ENCODE assay signal across 8 cellular contexts in genomic region chr6:28349892-28350737, GRCh38. TPM values are rescaled to one million over a fixed set of nuclear protein-coding genes. Genes with fewer than 3 reads are reported as not detected.
DNase-seq lines count a peak whose midpoint lies in the region; ATAC-seq and TF ChIP-seq lines count a peak whose summit lies in the region.

Gene ZKSCAN3 (plus strand): TSS chr6:28349947. CDS start chr6:28359587, 9,640 bp downstream.

- H3K27me3 ChIP-seq in adipocyte (replicated peaks; ENCODE audit: control insufficient read depth, insufficient read depth, low read length): peaks cover 17% of the 10 kb centered on the region
- no peaks in the 10 kb centered on the region for H3K27me3 ChIP-seq in upper lobe of right lung

- H3K36me3 ChIP-seq in adipocyte (ENCODE audit: control insufficient read depth, insufficient read depth, low read length, severe bottlenecking) (no peaks in the 10 kb centered on the region), upper lobe of right lung (no peaks in the 10 kb centered on the region)

- H3K4me1 Mint-ChIP-seq in HFFc6 (ENCODE audit: low read depth): peaks cover 36% of the 10 kb centered on the region

- peak within 1 kb of the TSS; percentile 88 for H3K27ac Mint-ChIP-seq in HFFc6

- intact Hi-C loops in left cardiac atrium (cut with DNase I): loop anchor here in 1 of 2 donors (10.0 kb wide), 1 partner anchor 215 kb away; no protein-coding TSS in a partner anchor
- intact Hi-C loops in posterior vena cava (cut with DNase I): loop anchor here (10.0 kb wide), 1 partner anchor 215 kb away; no protein-coding TSS in a partner anchor
- intact Hi-C loops in upper lobe of right lung (cut with DNase I): loop anchor here (10.0 kb wide), 2 partner anchors 95 to 215 kb away; partner anchors contain the start of genes NKAPL and ZKSCAN4

- H3K4me1 ChIP-seq in adipocyte (ENCODE audit: control insufficient read depth, insufficient read depth, low read length) (peaks cover 9% of the 10 kb centered on the region), upper lobe of right lung (peaks cover 17% of the 10 kb centered on the region)

- peak within 1 kb of the TSS; percentile 94 for H3K9ac ChIP-seq in adipocyte (ENCODE audit: low read length)

- H3K9me3 ChIP-seq in adipocyte (ENCODE audit: control insufficient read depth, low read length) (no peaks in the 10 kb centered on the region), upper lobe of right lung (no peaks in the 10 kb centered on the region)

- peaks cover 5% of the 10 kb centered on the region; the same call in 1 of the 2 replicates for H3K36me3 Mint-ChIP-seq in HFFc6 (ENCODE audit: low read depth)

- H3K27me3 Mint-ChIP-seq in HFFc6 (ENCODE audit: insufficient read depth): peaks cover 5% of the 10 kb centered on the region

- peak within 1 kb of the TSS; percentile 84 for H3K27ac ChIP-seq in upper lobe of right lung

- H3K4me3 ChIP-seq in adipocyte (ENCODE audit: low read length) (peak within 1 kb of the TSS; percentile 97), upper lobe of right lung (peak within 1 kb of the TSS; percentile 77)

- ATAC-seq in left cardiac atrium (peak; percentile 96 to 97), upper lobe of right lung (peak; percentile 98)

- no peaks in the 10 kb centered on the region for H3K9me3 Mint-ChIP-seq in HFFc6

- TF ChIP-seq CTCF in GM12873 (IDR thresholded peaks at IDR 0.05; ENCODE audit: insufficient read depth, low read depth, low read length, missing control alignments) (peak; percentile 2), HFFc6 (IDR thresholded peaks at IDR 0.05) (no peak), upper lobe of right lung (IDR thresholded peaks at IDR 0.05) (no peak)

- peak within 1 kb of the TSS; percentile 99 for H3K4me3 Mint-ChIP-seq in HFFc6

- DNase-seq in HFFc6 (peak; percentile 75), NCI-H1048 (lab: John Stamatoyannopoulos, UW) (peak; percentile 57), SW480 (ENCODE audit: low spot score) (peak; percentile 83), adipocyte (ENCODE audit: low read depth) (peak; percentile 89), left cardiac atrium (peak; percentile 86), posterior vena cava (ENCODE audit: low spot score) (peak; percentile 94), upper lobe of right lung (peak; percentile 94)

RNA-seq across cellular contexts. Expression of gene ZKSCAN3, which starts in this region (rescaled TPM):
- total RNA-seq in HFFc6 (2021; fragmentation: NEBNext Ultra II Directional; extraction: Animal tissue kit (Norgen Biotek cat#: 25700)): 1 to 10 TPM; 2.8 to 4.2 (median 3.6) TPM
- total RNA-seq in left cardiac atrium (1 to 10 TPM; 3.2 to 4.6 TPM), posterior vena cava (1 to 10 TPM; 4.0 to 4.5 TPM), upper lobe of right lung (7.3 TPM)

Comparison
In these comparisons a context has a peak if more than half of its experiments do, and no peak if none do; other contexts are left out.
1. Peak in every context shown above with its lines: DNase-seq, ATAC-seq, H3K4me3 ChIP-seq and H3K27ac ChIP-seq.